Comparison of ENCODE assay signal across 31 cellular contexts in the genomic region with DNA sequence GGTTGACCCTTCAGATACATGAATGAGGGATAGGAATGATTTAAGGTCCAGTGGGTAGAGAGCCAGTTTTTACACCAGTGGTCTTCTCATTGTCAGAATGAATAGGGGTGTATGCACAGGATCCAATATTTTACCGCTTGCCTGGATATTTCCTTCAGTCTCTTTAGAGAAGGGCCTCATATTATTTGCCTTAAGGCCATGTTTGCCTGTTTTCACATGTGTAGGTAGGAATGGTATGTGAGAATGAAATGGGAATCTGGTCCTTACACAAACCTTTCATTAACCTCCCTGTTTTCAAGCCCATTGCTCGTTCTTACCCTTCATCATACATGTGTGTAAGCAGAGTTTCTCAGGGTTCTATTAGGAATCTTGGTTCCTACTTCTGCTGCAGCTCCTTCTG.
"Had no signal": no experiment of that assay in that cellular context is flagged by ENCODE, and none has a peak within 500 bp of the region (broad histone marks: within the 10 kb centered on the region; RNA-seq: fewer than 3 reads in every experiment).

No MANE protein-coding gene starts in this region.

- H3K36me3 Mint-ChIP-seq: activated naive CD8-positive, alpha-beta T cell had no signal

- H3K27ac ChIP-seq: brain microvascular endothelial cell, esophagus muscularis mucosa, foreskin keratinocyte, gastrocnemius medialis, heart left ventricle, VCaP had no signal

- H3K4me3 ChIP-seq: esophagus muscularis mucosa, gastrocnemius medialis, heart left ventricle had no signal

- H3K9me3 Mint-ChIP-seq: activated B cell treated with CpG ODN at 0.5 μM for 24 hours; activated CD8-positive, alpha-beta T cell treated with anti-CD3 and anti-CD28 coated beads for 36 hours; activated T-cell treated with anti-CD3 and anti-CD28 coated beads, Interleukin-2, amount 50 U/mL, for 4 hours; activated T-helper 17 cell treated with anti-CD3 and anti-CD28 coated beads, Interleukin-2, amount 50 U/mL, for 72 hours had no signal

- H3K9me3 ChIP-seq: esophagus muscularis mucosa, gastrocnemius medialis, heart left ventricle had no signal

- H3K27ac Mint-ChIP-seq: activated B cell treated with CpG ODN at 0.5 μM for 24 hours; activated CD8-positive, alpha-beta T cell treated with anti-CD3 and anti-CD28 coated beads for 36 hours; activated naive CD8-positive, alpha-beta T cell; activated T-helper 17 cell treated with anti-CD3 and anti-CD28 coated beads, Interleukin-2, amount 50 U/mL, for 72 hours had no signal

- FAIRE-seq: astrocyte, bronchial epithelial cell, colon, endometrium had no signal

- H3K27me3 ChIP-seq: brain microvascular endothelial cell, gastrocnemius medialis had no signal

- H3K4me1 Mint-ChIP-seq: activated B cell treated with CpG ODN at 0.5 μM for 24 hours; activated T-helper 17 cell treated with anti-CD3 and anti-CD28 coated beads, Interleukin-2, amount 50 U/mL, for 72 hours had no signal

- H3K36me3 ChIP-seq: brain microvascular endothelial cell, esophagus muscularis mucosa, gastrocnemius medialis, heart left ventricle had no signal

- H3K4me1 ChIP-seq: esophagus muscularis mucosa, foreskin keratinocyte, gastrocnemius medialis, heart left ventricle had no signal

- H3K4me3 Mint-ChIP-seq: activated B cell treated with CpG ODN at 0.5 μM for 24 hours; activated CD8-positive, alpha-beta T cell treated with anti-CD3 and anti-CD28 coated beads for 36 hours; activated naive CD8-positive, alpha-beta T cell; activated T-cell treated with anti-CD3 and anti-CD28 coated beads, Interleukin-2, amount 50 U/mL, for 4 hours; activated T-helper 17 cell treated with anti-CD3 and anti-CD28 coated beads, Interleukin-2, amount 50 U/mL, for 72 hours had no signal

- DNase-seq: activated B cell treated with CpG ODN at 0.5 μM for 24 hours; activated CD4-positive, alpha-beta T cell treated with anti-CD3 and anti-CD28 coated beads for 48 hours; activated CD4-positive, alpha-beta T cell treated with anti-CD3 and anti-CD28 coated beads, Interleukin-2, amount 50 U/mL, for 1 hour; activated CD4-positive, alpha-beta T cell treated with anti-CD3 and anti-CD28 coated beads, Interleukin-2, amount 50 U/mL, for 48 hours; activated CD8-positive, alpha-beta memory T cell treated with anti-CD3 and anti-CD28 coated beads for 24 hours; activated CD8-positive, alpha-beta T cell treated with anti-CD3 and anti-CD28 coated beads for 36 hours; activated effector memory CD4-positive, alpha-beta T cell treated with Interleukin-2 at 50 U/mL for 16 hours; activated gamma-delta T cell treated with Interleukin-2 at 50 U/mL for 16 hours; activated naive CD4-positive, alpha-beta T cell treated with anti-CD3 and anti-CD28 coated beads, Interleukin-2, amount 50 U/mL, for 16 hours; activated naive CD4-positive, alpha-beta T cell treated with Interleukin-2 at 50 U/mL for 16 hours; activated T-cell treated with anti-CD3 and anti-CD28 coated beads, Interleukin-2, amount 50 U/mL, for 4 hours; amniotic stem cell; anterior cingulate cortex; brain microvascular endothelial cell; caudate nucleus; cortex of kidney; effector CD8-positive, alpha-beta T cell; erythroblast; foreskin keratinocyte; gastrocnemius medialis; glutamatergic neuron; heart left ventricle; T-helper 2 cell had no signal
